In the genomic region with DNA sequence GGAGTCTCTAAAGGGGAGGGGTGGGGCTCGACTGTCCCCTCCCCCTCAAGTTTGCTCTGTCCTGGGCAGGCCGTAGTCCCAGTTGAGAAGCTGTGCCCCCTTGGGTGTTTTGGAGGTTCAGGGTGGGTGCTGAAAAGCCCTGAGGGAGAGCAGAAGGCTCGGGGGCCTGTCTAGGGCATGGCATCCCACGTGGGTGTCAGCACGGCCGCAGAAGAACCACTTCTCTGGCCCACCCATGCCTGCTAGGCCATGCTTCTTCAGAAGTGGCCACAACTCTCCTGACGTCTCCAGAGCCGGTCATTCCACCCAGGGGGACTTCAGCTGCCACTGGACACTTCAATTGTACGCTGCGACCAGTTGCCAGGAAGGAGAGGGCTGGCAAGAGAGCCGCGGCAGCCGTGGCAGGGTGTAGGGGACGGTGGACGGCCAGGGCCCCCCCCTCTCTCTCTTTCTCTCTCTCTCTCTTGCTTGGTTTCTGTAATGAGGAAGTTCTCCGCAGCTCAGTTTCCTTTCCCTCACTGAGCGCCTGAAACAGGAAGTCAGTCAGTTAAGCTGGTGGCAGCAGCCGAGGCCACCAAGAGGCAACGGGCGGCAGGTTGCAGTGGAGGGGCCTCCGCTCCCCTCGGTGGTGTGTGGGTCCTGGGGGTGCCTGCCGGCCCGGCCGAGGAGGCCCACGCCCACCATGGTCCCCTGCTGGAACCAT, we compare ENCODE assay signal across 9 cellular contexts. TPM values are rescaled to one million over a fixed set of nuclear protein-coding genes. Genes with fewer than 3 reads are reported as not detected.
DNase-seq lines count a peak whose midpoint lies in the region; ATAC-seq, FAIRE-seq and TF ChIP-seq lines count a peak whose summit lies in the region.
"Had no signal": no experiment of that assay in that cellular context is flagged by ENCODE, and none has a peak within 500 bp of the region (broad histone marks: within the 10 kb centered on the region; RNA-seq: fewer than 3 reads in every experiment).

TSS of gene INPP5D (plus strand) at position 546 of the 703 bp plus-strand sequence. CDS start at position 683, 137 bp downstream.

- H3K27ac Mint-ChIP-seq in stimulated activated naive B cell treated with anti-CD40 and anti-IgM and Interleukin-4, amounts not matched to agents 10 μg/mL and 1 μg/mL and 100 μg/mL, for 72 hours: peak within 1 kb of the TSS; percentile 99

- H3K4me3 ChIP-seq in lung: peak within 1 kb of the TSS; percentile 54

- DNase-seq in GM18507 (ENCODE audit: extremely low spot score, insufficient read length, low read depth): peak; percentile 69
- DNase-seq in SKM-1 (lab: John Stamatoyannopoulos, UW; ENCODE audit: unreplicated experiment): peak; percentile 92
- peak; percentile 70 for DNase-seq in activated naive CD4-positive, alpha-beta T cell treated with anti-CD3 and anti-CD28 coated beads, Interleukin-2, amount 50 U/mL, for 16 hours
- peak; percentile 70 for DNase-seq in lung (ENCODE audit: low spot score)
- peak; percentile 85 for DNase-seq in stimulated activated naive B cell treated with anti-CD40 and anti-IgM and Interleukin-4, amounts not matched to agents 10 μg/mL and 1 μg/mL and 100 μg/mL, for 72 hours
- no peak for DNase-seq in retina
- no peak for DNase-seq in HuH-7.5 (ENCODE audit: low spot score)

- no peaks in the 10 kb centered on the region for H3K9me3 Mint-ChIP-seq in stimulated activated naive B cell treated with anti-CD40 and anti-IgM and Interleukin-4, amounts not matched to agents 10 μg/mL and 1 μg/mL and 100 μg/mL, for 72 hours
- H3K9me3 Mint-ChIP-seq: nephron had no signal

- no peaks in the 10 kb centered on the region for H3K27me3 Mint-ChIP-seq in stimulated activated naive B cell treated with anti-CD40 and anti-IgM and Interleukin-4, amounts not matched to agents 10 μg/mL and 1 μg/mL and 100 μg/mL, for 72 hours

- peaks cover 34 to 49% of the 10 kb centered on the region in 2 donors for H3K4me1 Mint-ChIP-seq in stimulated activated naive B cell treated with anti-CD40 and anti-IgM and Interleukin-4, amounts not matched to agents 10 μg/mL and 1 μg/mL and 100 μg/mL, for 72 hours
- H3K4me1 Mint-ChIP-seq: nephron had no signal

- peak; percentile 96 for FAIRE-seq in GM18507 (lab: Jason Lieb, UNC)

- peak within 1 kb of the TSS; percentile 62 to 96 for H3K27ac ChIP-seq in lung (ENCODE audit: low read depth in 1 of 2, low read length in 1 of 2)

- peak within 1 kb of the TSS; percentile 98 to 99 for H3K4me3 Mint-ChIP-seq in stimulated activated naive B cell treated with anti-CD40 and anti-IgM and Interleukin-4, amounts not matched to agents 10 μg/mL and 1 μg/mL and 100 μg/mL, for 72 hours

- WGBS in lung, 2 donors: 20 to 32% methylated on average over 26 of the region's 26 CpGs

- H3K36me3 ChIP-seq in lung (ENCODE audit: control insufficient read depth in 2 of 2, insufficient read depth in 2 of 2, low read length in 2 of 2): no peaks in the 10 kb centered on the region

- no peaks in the 10 kb centered on the region for H3K27me3 ChIP-seq in lung (ENCODE audit: control insufficient read depth, insufficient read depth)

- peak; percentile 44 for ATAC-seq in HG02943 (IDR thresholded peaks at IDR 0.05; ENCODE audit: low read depth, unreplicated experiment)
- ATAC-seq in lung (ENCODE audit: insufficient read depth, low FRiP score): peak; percentile 62
- peak; percentile 69 to 71 for ATAC-seq in stimulated activated naive B cell treated with anti-CD40 and anti-IgM and Interleukin-4, amounts not matched to agents 10 μg/mL and 1 μg/mL and 100 μg/mL, for 72 hours (replicated peaks)

- no peak for TF ChIP-seq CTCF in lung (IDR thresholded peaks at IDR 0.05; ENCODE audit: control extremely low read depth, extremely low read depth)

- peaks cover 0 to 26% of the 10 kb centered on the region in 2 donors for H3K4me1 ChIP-seq in lung (ENCODE audit: control insufficient read depth in 2 of 2, insufficient read depth in 2 of 2, low read length in 2 of 2)

- peaks cover 36 to 42% of the 10 kb centered on the region in 2 donors for H3K36me3 Mint-ChIP-seq in stimulated activated naive B cell treated with anti-CD40 and anti-IgM and Interleukin-4, amounts not matched to agents 10 μg/mL and 1 μg/mL and 100 μg/mL, for 72 hours

- H3K9me3 ChIP-seq in lung (ENCODE audit: control insufficient read depth in 2 of 2, insufficient read depth in 1 of 2, low read length in 1 of 2): no peaks in the 10 kb centered on the region

RNA-seq across cellular contexts. Expression of gene INPP5D, which starts in this region (rescaled TPM):
- 10 to 100 TPM; 24.9 to 26.1 TPM for total RNA-seq in lung
- 10 to 100 TPM in 1 of 2 donors, 1 to 10 TPM in 1; 7.6 to 25.8 TPM for polyA plus RNA-seq in lung

Comparison
In these comparisons a context has a peak if more than half of its experiments do, and no peak if none do; other contexts are left out.
1. DNase-seq: peak in GM18507 (single experiment), SKM-1 (single experiment), activated naive CD4-positive, alpha-beta T cell treated with anti-CD3 and anti-CD28 coated beads, Interleukin-2, amount 50 U/mL, for 16 hours (single experiment), lung (single experiment) and stimulated activated naive B cell treated with anti-CD40 and anti-IgM and Interleukin-4, amounts not matched to agents 10 μg/mL and 1 μg/mL and 100 μg/mL, for 72 hours (single experiment); none in retina (single experiment) and HuH-7.5 (single experiment).
2. Peak in every context shown above with its lines, with median percentiles within 50 percentile points of each other: ATAC-seq.